ENCODE assay signal across 8 cellular contexts in the genomic region with DNA sequence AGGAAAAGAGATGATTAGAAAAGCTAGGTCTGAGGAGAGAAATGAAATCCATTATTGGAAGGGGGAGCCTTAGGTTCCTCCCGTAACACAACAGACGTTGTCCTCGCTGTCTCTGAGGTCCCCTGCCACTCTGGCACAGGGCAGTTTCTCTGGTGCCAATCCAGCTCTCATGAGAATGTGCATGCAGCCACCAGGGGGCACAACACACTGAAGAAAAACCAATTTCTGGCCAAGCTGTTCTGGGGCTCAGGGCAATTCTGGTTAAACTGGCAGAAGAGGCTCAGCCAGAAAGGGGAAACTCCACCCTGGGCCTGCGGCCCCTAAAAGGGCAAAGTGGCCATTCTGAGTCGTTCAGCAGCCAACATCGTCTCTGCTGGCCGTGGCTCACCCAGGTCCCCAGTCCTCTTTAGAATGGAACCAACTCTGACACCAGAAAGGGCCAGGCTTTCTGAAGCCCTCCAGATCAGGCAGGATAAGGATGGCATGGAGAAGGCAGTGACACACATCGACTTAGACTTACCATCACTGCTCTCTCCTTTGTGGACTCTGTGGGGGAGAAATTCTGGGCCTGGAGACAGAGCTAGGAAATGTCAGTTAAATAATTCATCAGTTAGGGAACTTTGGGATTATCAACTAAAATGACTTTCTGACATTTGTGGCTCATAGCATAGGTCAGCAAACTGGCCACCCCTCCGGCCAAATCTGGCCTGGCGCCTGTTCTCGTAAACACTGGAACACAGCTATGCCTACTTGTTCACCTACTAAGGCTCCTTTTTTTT. TPM values are rescaled to one million over a fixed set of nuclear protein-coding genes. Genes with fewer than 3 reads are reported as not detected.
DNase-seq lines count a peak whose midpoint lies in the region; ATAC-seq and TF ChIP-seq lines count a peak whose summit lies in the region.

No MANE protein-coding gene starts in this region.

- BruUV-seq in PC-9 (replicated peaks; lab: Mats Ljungman, UMichigan) = no TSS peak

- no peaks in the 10 kb centered on the region for H3K27me3 ChIP-seq in PC-9 (ENCODE audit: insufficient read depth, low read depth)

- H3F3A ChIP-seq in PC-9 (ENCODE audit: insufficient read depth, low read depth) = peaks cover 14% of the 10 kb centered on the region; the same call in 1 of the 2 replicates

- TF ChIP-seq CTCF in PC-9 (conservative IDR thresholded peaks at IDR 0.05) (peak; percentile 98), natural killer cell (IDR thresholded peaks at IDR 0.05) (peak; percentile 87)

- H3K4me3 ChIP-seq in PC-9 = no peak overlapping the region

- H3K9me3 ChIP-seq in PC-9 (ENCODE audit: insufficient read depth, low read depth) = no peaks in the 10 kb centered on the region

- POLR2A ChIA-PET in PC-9 (lab: Charles Lee; ENCODE audit: unreplicated experiment) = interaction anchor here (0.6 to 1.1 kb wide), 4 partner anchors 11 to 87 kb away, joined by 3 to 8 read pairs (median 4); no protein-coding TSS in a partner anchor

- no peaks in the 10 kb centered on the region for H3K79me2 ChIP-seq in PC-9 (ENCODE audit: low read depth)

- H4K20me1 ChIP-seq in PC-9 (ENCODE audit: insufficient read depth) = no peaks in the 10 kb centered on the region

- peaks cover 30 to 36% of the 10 kb centered on the region in 2 donors for H3K4me1 Mint-ChIP-seq in natural killer cell
- H3K4me1 Mint-ChIP-seq in stimulated activated naive B cell treated with anti-CD40 and anti-IgM and Interleukin-4, amounts not matched to agents 10 μg/mL and 1 μg/mL and 100 μg/mL, for 72 hours = peaks cover 28 to 38% of the 10 kb centered on the region in 2 donors

- CTCF ChIA-PET in PC-9 (lab: Charles Lee) = interaction anchor here (0.5 to 1.8 kb wide), 17 partner anchors 15 to 357 kb away, joined by 3 to 19 read pairs (median 4); a partner anchor contains a TSS

- peaks cover 8% of the 10 kb centered on the region; the same call in 1 of the 2 replicates for H3K4me1 ChIP-seq in PC-9 (replicated peaks; ENCODE audit: insufficient read depth)

- H3K36me3 Mint-ChIP-seq in natural killer cell = peaks cover 6% of the 10 kb centered on the region
- peaks cover 31 to 66% of the 10 kb centered on the region in 2 donors for H3K36me3 Mint-ChIP-seq in stimulated activated naive B cell treated with anti-CD40 and anti-IgM and Interleukin-4, amounts not matched to agents 10 μg/mL and 1 μg/mL and 100 μg/mL, for 72 hours

- no peaks in the 10 kb centered on the region for H3K27me3 Mint-ChIP-seq in natural killer cell (ENCODE audit: low read depth in 2 of 2)
- H3K27me3 Mint-ChIP-seq in stimulated activated naive B cell treated with anti-CD40 and anti-IgM and Interleukin-4, amounts not matched to agents 10 μg/mL and 1 μg/mL and 100 μg/mL, for 72 hours = no peaks in the 10 kb centered on the region

- H2AFZ ChIP-seq in PC-9 = no peak overlapping the region

- H3K36me3 ChIP-seq in PC-9 (ENCODE audit: low read depth) = no peaks in the 10 kb centered on the region; the same call in 1 of the 2 replicates

- TF ChIP-seq EP300 in Ishikawa (IDR thresholded peaks at IDR 0.05; ENCODE audit: borderline replicate concordance) = no peak

- no peak overlapping the region for H3K4me2 ChIP-seq in PC-9

- peak; percentile 91 for DNase-seq in DMS153 treated with DMSO at 0.1 percent for 48 hours (lab: John Stamatoyannopoulos, UW; ENCODE audit: unreplicated experiment)
- peak; percentile 67 to 92 for DNase-seq in PC-9
- peak; percentile 82 to 86 for DNase-seq in activated T-cell treated with anti-CD3 and anti-CD28 coated beads, Interleukin-2, amount 50 U/mL, for 48 hours
- DNase-seq in fibroblast of gingiva (ENCODE audit: low read depth) = peak; percentile 64
- DNase-seq in natural killer cell = peak; percentile 81
- DNase-seq in stimulated activated naive B cell treated with anti-CD40 and anti-IgM and Interleukin-4, amounts not matched to agents 10 μg/mL and 1 μg/mL and 100 μg/mL, for 72 hours = peak; percentile 58

- TF ChIP-seq RAD21 in Ishikawa (IDR thresholded peaks at IDR 0.05; ENCODE audit: low read depth) = peak; percentile 88

- ATAC-seq in GM21528 (IDR thresholded peaks at IDR 0.05; ENCODE audit: low FRiP score, unreplicated experiment) = peak; percentile 79
- peak; percentile 92 to 95 (median 93) for ATAC-seq in natural killer cell
- peak; percentile 94 to 95 for ATAC-seq in stimulated activated naive B cell treated with anti-CD40 and anti-IgM and Interleukin-4, amounts not matched to agents 10 μg/mL and 1 μg/mL and 100 μg/mL, for 72 hours (replicated peaks)

- peak overlapping the region; percentile 94 to 97 for H3K27ac Mint-ChIP-seq in natural killer cell
- H3K27ac Mint-ChIP-seq in stimulated activated naive B cell treated with anti-CD40 and anti-IgM and Interleukin-4, amounts not matched to agents 10 μg/mL and 1 μg/mL and 100 μg/mL, for 72 hours = peak overlapping the region; percentile 85

- intact Hi-C loops in PC-9 (cut with micrococcal nuclease; ENCODE audit: unreplicated experiment) (loop anchor here (1.0 to 5.0 kb wide), 7 partner anchors 59 to 1185 kb away; no protein-coding TSS in a partner anchor), natural killer cell (cut with micrococcal nuclease) (loop anchor here (1.0 to 5.0 kb wide), 2 partner anchors 97 to 360 kb away; no protein-coding TSS in a partner anchor)

- peak overlapping the region; percentile 59 for H3K4me3 Mint-ChIP-seq in natural killer cell
- no peak overlapping the region for H3K4me3 Mint-ChIP-seq in stimulated activated naive B cell treated with anti-CD40 and anti-IgM and Interleukin-4, amounts not matched to agents 10 μg/mL and 1 μg/mL and 100 μg/mL, for 72 hours

- no peak overlapping the region for H3K27ac ChIP-seq in PC-9

- no peaks in the 10 kb centered on the region for H3K9me3 Mint-ChIP-seq in natural killer cell
- no peaks in the 10 kb centered on the region for H3K9me3 Mint-ChIP-seq in stimulated activated naive B cell treated with anti-CD40 and anti-IgM and Interleukin-4, amounts not matched to agents 10 μg/mL and 1 μg/mL and 100 μg/mL, for 72 hours

- no peaks in the 10 kb centered on the region for H3K9me2 ChIP-seq in PC-9 (ENCODE audit: insufficient read depth)

TF ChIP-seq in Ishikawa, 13 proteins besides CTCF, POLR2A, EP300 and RAD21:
- TF ChIP-seq CEBPB (IDR thresholded peaks at IDR 0.05) (no peak), CREB1 (IDR thresholded peaks at IDR 0.05; ENCODE audit: low read depth) (no peak), TCF12 (IDR thresholded peaks at IDR 0.05; ENCODE audit: low read depth) (no peak)
- TF ChIP-seq, protein P1, sequence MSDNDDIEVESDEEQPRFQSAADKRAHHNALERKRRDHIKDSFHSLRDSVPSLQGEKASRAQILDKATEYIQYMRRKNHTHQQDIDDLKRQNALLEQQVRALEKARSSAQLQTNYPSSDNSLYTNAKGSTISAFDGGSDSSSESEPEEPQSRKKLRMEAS (IDR thresholded peaks at IDR 0.05) = no peak

RNA-seq across cellular contexts. Expression of a gene that starts 58.5 kb away (rescaled TPM):
- total RNA-seq in PC-9 (2021) (179 and 267 TPM in 2 replicates), natural killer cell (10 to 100 TPM; 67.6 to 70.6 (median 69.3) TPM)
